In genomic region chr3:120563356-120564022, GRCh38 we compare ENCODE assay signal across 16 cellular contexts. TPM values are rescaled to one million over a fixed set of nuclear protein-coding genes. Genes with fewer than 3 reads are reported as not detected.
DNase-seq lines count a peak whose midpoint lies in the region; ATAC-seq and TF ChIP-seq lines count a peak whose summit lies in the region.
"Had no signal": no experiment of that assay in that cellular context is flagged by ENCODE, and none has a peak within 500 bp of the region (broad histone marks: within the 10 kb centered on the region; RNA-seq: fewer than 3 reads in every experiment).

No MANE protein-coding gene starts in this region.

- H3K9me3 Mint-ChIP-seq in activated CD4-positive, alpha-beta T cell treated with anti-CD3 and anti-CD28 coated beads, Interleukin-2, amount 10 ng/mL, durations not matched to agents 24 days and 14 days = no peaks in the 10 kb centered on the region
- no peaks in the 10 kb centered on the region for H3K9me3 Mint-ChIP-seq in activated CD4-positive, alpha-beta T cell treated with anti-CD3 and anti-CD28 coated beads, Interleukin-2, amount 10 ng/mL, durations not matched to agents 7 days and 5 days
- H3K9me3 Mint-ChIP-seq: CD8-positive, alpha-beta T cell; H9 had no signal

- H3K4me3 ChIP-seq in neuronal stem cell (ENCODE audit: low read length in 2 of 2) (no peak overlapping the region), gastroesophageal sphincter (no peak overlapping the region)
- H3K4me3 ChIP-seq: BLaER1, GM12878 had no signal

- H3K27me3 Mint-ChIP-seq in activated CD4-positive, alpha-beta T cell treated with anti-CD3 and anti-CD28 coated beads, Interleukin-2, amount 10 ng/mL, durations not matched to agents 24 days and 14 days = peaks cover 2% of the 10 kb centered on the region
- H3K27me3 Mint-ChIP-seq in activated CD4-positive, alpha-beta T cell treated with anti-CD3 and anti-CD28 coated beads, Interleukin-2, amount 10 ng/mL, durations not matched to agents 7 days and 5 days = peaks cover 2% of the 10 kb centered on the region

- TF ChIP-seq POLR2A in gastroesophageal sphincter (IDR thresholded peaks at IDR 0.05) = no peak

- POLR2A ChIA-PET in activated CD4-positive, alpha-beta T cell treated with anti-CD3 and anti-CD28 coated beads, Interleukin-2, amount 10 ng/mL, durations not matched to agents 7 days and 5 days (lab: Charles Lee) = no interaction called here

- intact Hi-C loops in activated CD4-positive, alpha-beta T cell treated with anti-CD3 and anti-CD28 coated beads, Interleukin-2, amount 10 ng/mL, durations not matched to agents 24 days and 14 days (cut with micrococcal nuclease) = no loop called here

- no peak for TF ChIP-seq CTCF in gastroesophageal sphincter (IDR thresholded peaks at IDR 0.05)

- no peak overlapping the region for H2AK5ac ChIP-seq in neuronal stem cell (ENCODE audit: low read depth, low read length)

- H3K23ac ChIP-seq in neuronal stem cell (ENCODE audit: low read depth, low read length, poor library complexity) = no peak overlapping the region

- no peak overlapping the region for H3K27ac Mint-ChIP-seq in activated CD4-positive, alpha-beta T cell treated with anti-CD3 and anti-CD28 coated beads, Interleukin-2, amount 10 ng/mL, durations not matched to agents 24 days and 14 days
- no peak overlapping the region for H3K27ac Mint-ChIP-seq in activated CD4-positive, alpha-beta T cell treated with anti-CD3 and anti-CD28 coated beads, Interleukin-2, amount 10 ng/mL, durations not matched to agents 7 days and 5 days
- H3K27ac Mint-ChIP-seq: CD8-positive, alpha-beta T cell; H9 had no signal

- H3K4me1 Mint-ChIP-seq in activated CD4-positive, alpha-beta T cell treated with anti-CD3 and anti-CD28 coated beads, Interleukin-2, amount 10 ng/mL, durations not matched to agents 24 days and 14 days = peaks cover 8% of the 10 kb centered on the region
- peaks cover 10% of the 10 kb centered on the region for H3K4me1 Mint-ChIP-seq in activated CD4-positive, alpha-beta T cell treated with anti-CD3 and anti-CD28 coated beads, Interleukin-2, amount 10 ng/mL, durations not matched to agents 7 days and 5 days

- H2BK120ac ChIP-seq in neuronal stem cell (ENCODE audit: low read depth, low read length) = no peak overlapping the region

- H3K27me3 ChIP-seq in neuronal stem cell (ENCODE audit: control insufficient read depth in 3 of 3, insufficient read depth in 3 of 3, low read depth in 1 of 3, low read length in 3 of 3) (no peaks in the 10 kb centered on the region), gastroesophageal sphincter (no peaks in the 10 kb centered on the region)
- H3K27me3 ChIP-seq: BLaER1 had no signal

- H3K36me3 Mint-ChIP-seq in activated CD4-positive, alpha-beta T cell treated with anti-CD3 and anti-CD28 coated beads, Interleukin-2, amount 10 ng/mL, durations not matched to agents 24 days and 14 days (ENCODE audit: low read depth) = no peaks in the 10 kb centered on the region
- no peaks in the 10 kb centered on the region for H3K36me3 Mint-ChIP-seq in activated CD4-positive, alpha-beta T cell treated with anti-CD3 and anti-CD28 coated beads, Interleukin-2, amount 10 ng/mL, durations not matched to agents 7 days and 5 days (ENCODE audit: low read depth)
- H3K36me3 Mint-ChIP-seq: CD8-positive, alpha-beta T cell had no signal

- H3K79me1 ChIP-seq in neuronal stem cell (ENCODE audit: low read depth, low read length) = no peaks in the 10 kb centered on the region

- no peak overlapping the region for H4K8ac ChIP-seq in neuronal stem cell (ENCODE audit: low read depth, low read length)

- H3K18ac ChIP-seq in neuronal stem cell (ENCODE audit: low read length) = peak overlapping the region; percentile 32

- H3K27ac ChIP-seq in neuronal stem cell (replicated peaks; ENCODE audit: low read length) (no peak overlapping the region), gastroesophageal sphincter (no peak overlapping the region)
- H3K27ac ChIP-seq: BLaER1 had no signal

- peak; percentile 45 for DNase-seq in activated CD4-positive, alpha-beta T cell treated with anti-CD3 and anti-CD28 coated beads, Interleukin-2, amount 10 ng/mL, durations not matched to agents 24 days and 14 days
- DNase-seq in activated CD4-positive, alpha-beta T cell treated with anti-CD3 and anti-CD28 coated beads, Interleukin-2, amount 10 ng/mL, durations not matched to agents 7 days and 5 days = no peak
- DNase-seq in islet precursor cell (peak; percentile 72), neuronal stem cell (ENCODE audit: low spot score) (no peak), mesenteric fat pad (ENCODE audit: low spot score) (no peak), activated gamma-delta T cell (lab: John Stamatoyannopoulos, UW) (no peak)
- DNase-seq in central memory CD4-positive, alpha-beta T cell = no peak
- DNase-seq: 8988T; Calu3; CD8-positive, alpha-beta T cell; DMS79 treated with DMSO at 0.1 percent for 48 hours; H9 had no signal

- H3K4me2 ChIP-seq in neuronal stem cell (ENCODE audit: insufficient read depth, low read length, poor library complexity, severe bottlenecking) = no peak overlapping the region
- H3K4me2 ChIP-seq: BLaER1 had no signal

- no peak overlapping the region for H2BK12ac ChIP-seq in neuronal stem cell (ENCODE audit: low read length)

- H3K9ac ChIP-seq in neuronal stem cell (ENCODE audit: low read depth, low read length, poor library complexity) = no peak overlapping the region
- H3K9ac ChIP-seq: BLaER1 had no signal

- CTCF ChIA-PET in activated CD4-positive, alpha-beta T cell treated with anti-CD3 and anti-CD28 coated beads, Interleukin-2, amount 10 ng/mL, durations not matched to agents 7 days and 5 days (lab: Charles Lee) = no interaction called here

- H3K4me3 Mint-ChIP-seq in activated CD4-positive, alpha-beta T cell treated with anti-CD3 and anti-CD28 coated beads, Interleukin-2, amount 10 ng/mL, durations not matched to agents 24 days and 14 days = no peak overlapping the region
- H3K4me3 Mint-ChIP-seq in activated CD4-positive, alpha-beta T cell treated with anti-CD3 and anti-CD28 coated beads, Interleukin-2, amount 10 ng/mL, durations not matched to agents 7 days and 5 days = no peak overlapping the region
- H3K4me3 Mint-ChIP-seq: CD8-positive, alpha-beta T cell; H9 had no signal

- H2AFZ ChIP-seq in neuronal stem cell (ENCODE audit: low read length) = no peak overlapping the region

- no peaks in the 10 kb centered on the region for H3K36me3 ChIP-seq in neuronal stem cell (replicated peaks in 1 of 2; ENCODE audit: control insufficient read depth in 2 of 2, insufficient read depth in 2 of 2, low read length in 2 of 2)
- no peaks in the 10 kb centered on the region for H3K36me3 ChIP-seq in gastroesophageal sphincter
- H3K36me3 ChIP-seq: BLaER1 had no signal

- no peak for ATAC-seq in gastroesophageal sphincter
- ATAC-seq: CD8-positive, alpha-beta T cell; GM12878; HepG2 had no signal

- no peak overlapping the region for H3K14ac ChIP-seq in neuronal stem cell (ENCODE audit: low read length)

- WGBS in neuronal stem cell (ENCODE audit: extremely low coverage in 2 of 2, insufficient read length in 2 of 2, insufficient replicate concordance in 1 of 2), 2 donors = no CpG with 5 or more reads among the region's 5 CpGs
- 75 to 97% methylated on average over 3 to 4 of the region's 5 CpGs for WGBS in gastroesophageal sphincter (ENCODE audit: low coverage in 1 of 2), 2 donors

- H4K91ac ChIP-seq in neuronal stem cell (ENCODE audit: low read depth, low read length, poor library complexity) = no peak overlapping the region

- H3K4me1 ChIP-seq in neuronal stem cell (ENCODE audit: control insufficient read depth in 2 of 2, insufficient read depth in 1 of 2, low read depth in 1 of 2, low read length in 2 of 2) (peaks cover 13 to 22% of the 10 kb centered on the region in 2 donors), gastroesophageal sphincter (peaks cover 0 to 47% (median 0%) of the 10 kb centered on the region in 3 donors)

- H3K4ac ChIP-seq in neuronal stem cell (ENCODE audit: low read length) = no peak overlapping the region

- H2BK15ac ChIP-seq in neuronal stem cell (ENCODE audit: low read length) = no peak overlapping the region

- no peak overlapping the region for H2BK5ac ChIP-seq in neuronal stem cell (ENCODE audit: low read length)

- TF ChIP-seq EP300 in gastroesophageal sphincter (IDR thresholded peaks at IDR 0.05) = no peak

- H3K9me3 ChIP-seq in neuronal stem cell (replicated peaks in 1 of 2; ENCODE audit: control insufficient read depth in 2 of 2, insufficient read depth in 1 of 2, low read depth in 1 of 2, low read length in 2 of 2) (no peaks in the 10 kb centered on the region), gastroesophageal sphincter (no peaks in the 10 kb centered on the region)
- H3K9me3 ChIP-seq: BLaER1 had no signal

RNA-seq across cellular contexts. Expression of gene NDUFB4, which starts 32.6 kb away (rescaled TPM):
- total RNA-seq in activated CD4-positive, alpha-beta T cell treated with anti-CD3 and anti-CD28 coated beads, Interleukin-2, amount 10 ng/mL, durations not matched to agents 24 days and 14 days = 116 and 123 TPM in 2 replicates
- total RNA-seq in activated CD4-positive, alpha-beta T cell treated with anti-CD3 and anti-CD28 coated beads, Interleukin-2, amount 10 ng/mL, durations not matched to agents 7 days and 5 days = 100 to 1,000 TPM; 117 to 148 TPM
- polyA plus RNA-seq in neuronal stem cell (2013, experiment 1 of 2) = 562 TPM
- polyA plus RNA-seq in neuronal stem cell (2013, experiment 2 of 2) = 576 TPM
- total RNA-seq in gastroesophageal sphincter (100 to 1,000 TPM; 123 to 230 (median 151) TPM), mesenteric fat pad (122 TPM)

Comparison
In these comparisons a context has a peak if more than half of its experiments do, and no peak if none do; other contexts are left out.
1. DNase-seq: peak in activated CD4-positive, alpha-beta T cell treated with anti-CD3 and anti-CD28 coated beads, Interleukin-2, amount 10 ng/mL, durations not matched to agents 24 days and 14 days (single experiment) and islet precursor cell (single experiment); none in activated CD4-positive, alpha-beta T cell treated with anti-CD3 and anti-CD28 coated beads, Interleukin-2, amount 10 ng/mL, durations not matched to agents 7 days and 5 days (single experiment), neuronal stem cell (single experiment), central memory CD4-positive, alpha-beta T cell (single experiment), mesenteric fat pad (single experiment) and activated gamma-delta T cell (single experiment).